Comparison of ENCODE assay signal across 27 cellular contexts in the genomic region with DNA sequence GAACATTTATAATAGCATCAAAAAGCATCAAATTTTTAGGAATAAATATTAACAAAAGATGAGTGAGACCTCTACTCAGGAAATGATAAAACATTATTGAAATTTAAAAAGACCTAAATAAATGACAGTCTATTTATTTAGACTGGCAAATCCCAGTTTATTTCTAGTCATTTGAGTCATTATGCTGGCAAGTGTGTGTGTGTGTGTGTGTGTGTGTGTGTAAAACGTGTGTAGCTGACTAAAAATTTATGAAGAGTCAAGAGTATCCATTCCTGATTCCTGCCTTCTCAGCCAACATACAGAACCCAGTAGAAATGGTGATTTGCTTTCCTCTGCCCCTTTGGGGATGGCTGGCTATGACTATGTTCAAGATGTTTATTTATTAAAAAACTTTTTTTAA. TPM values are rescaled to one million over a fixed set of nuclear protein-coding genes. Genes with fewer than 3 reads are reported as not detected.
DNase-seq lines count a peak whose midpoint lies in the region; ATAC-seq and TF ChIP-seq lines count a peak whose summit lies in the region.
"Had no signal": no experiment of that assay in that cellular context is flagged by ENCODE, and none has a peak within 500 bp of the region (broad histone marks: within the 10 kb centered on the region; RNA-seq: fewer than 3 reads in every experiment).

No MANE protein-coding gene starts in this region.

- no peak overlapping the region for H3K56ac ChIP-seq in IMR-90 (ENCODE audit: extremely low read depth, insufficient read depth, low read length)

- H3K18ac ChIP-seq in IMR-90 (ENCODE audit: low read depth, low read length): no peak overlapping the region

- no peak overlapping the region for H4K8ac ChIP-seq in IMR-90 (ENCODE audit: low read depth in 2 of 2, low read length in 2 of 2)

- H3K79me1 ChIP-seq in IMR-90 (ENCODE audit: low read depth in 1 of 2, low read length in 2 of 2): peaks cover 24 to 51% of the 10 kb centered on the region in 2 experiments

- H3K36me3 ChIP-seq in IMR-90 (ENCODE audit: control insufficient read depth, insufficient read depth, low read length) (no peaks in the 10 kb centered on the region), ascending aorta (no peaks in the 10 kb centered on the region), neutrophil (no peaks in the 10 kb centered on the region), tibial artery (no peaks in the 10 kb centered on the region)
- H3K36me3 ChIP-seq: HAP-1, SJSA1 had no signal

- H3K27ac ChIP-seq in IMR-90 (ENCODE audit: insufficient read depth, low read length) (no peak overlapping the region), ascending aorta (peak overlapping the region; percentile 80 to 83), neutrophil (peak overlapping the region; percentile 81), tibial artery (peak overlapping the region; percentile 56 to 76)
- H3K27ac ChIP-seq: C4-2B, SJSA1 had no signal

- peaks cover 8% of the 10 kb centered on the region for H3K36me3 Mint-ChIP-seq in endothelial cell (ENCODE audit: low read depth, unreplicated experiment)

- peaks cover 20% of the 10 kb centered on the region for H3K4me1 Mint-ChIP-seq in endothelial cell (ENCODE audit: unreplicated experiment)

- H2AK5ac ChIP-seq in IMR-90 (ENCODE audit: low read depth, low read length): no peak overlapping the region

- H3K4me1 ChIP-seq in IMR-90 (ENCODE audit: control insufficient read depth, insufficient read depth, low read length) (peaks cover 11% of the 10 kb centered on the region; the same call in 1 of the 2 replicates), ascending aorta (peaks cover 4 to 63% of the 10 kb centered on the region in 2 donors), neutrophil (ENCODE audit: control insufficient read depth in 1 of 2, insufficient read depth in 1 of 2, low read depth in 1 of 2, low read length in 1 of 2) (peaks cover 33 to 42% of the 10 kb centered on the region in 2 experiments), tibial artery (peaks cover 0 to 100% (median 56%) of the 10 kb centered on the region in 4 donors)

- H4K5ac ChIP-seq in IMR-90 (ENCODE audit: low read depth, low read length): no peak overlapping the region

- no peak overlapping the region for H2AK9ac ChIP-seq in IMR-90 (replicated peaks; ENCODE audit: low read depth, low read length, poor library complexity)

- H3K4me3 Mint-ChIP-seq in endothelial cell (ENCODE audit: unreplicated experiment): no peak overlapping the region
- H3K4me3 Mint-ChIP-seq: B cell; CD8-positive, alpha-beta T cell had no signal

- H2BK120ac ChIP-seq in IMR-90 (ENCODE audit: low read depth, low read length): peak overlapping the region; percentile 26; the same call in 1 of the 2 replicates

- H3K9ac ChIP-seq in IMR-90 (ENCODE audit: low read depth, low read length): no peak overlapping the region

- CTCF ChIA-PET in IMR-90 (lab: Yijun Ruan, JAX): no interaction called here

- no peaks in the 10 kb centered on the region for H3K27me3 ChIP-seq in IMR-90 (ENCODE audit: control insufficient read depth, insufficient read depth, low read length)
- no peaks in the 10 kb centered on the region for H3K27me3 ChIP-seq in ascending aorta
- H3K27me3 ChIP-seq in neutrophil: no peaks in the 10 kb centered on the region
- H3K27me3 ChIP-seq in tibial artery: no peaks in the 10 kb centered on the region
- H3K27me3 ChIP-seq: SJSA1 had no signal

- TF ChIP-seq RAD21 in IMR-90 (IDR thresholded peaks at IDR 0.05; ENCODE audit: low read length): no peak

- peaks cover 15% of the 10 kb centered on the region for H3K9me1 ChIP-seq in IMR-90 (ENCODE audit: insufficient read depth, low read length)

- intact Hi-C loops in IMR-90 (cut with micrococcal nuclease): no loop called here
- intact Hi-C loops in ascending aorta (cut with DNase I): no loop called here
- intact Hi-C loops in tibial artery (cut with DNase I; ENCODE audit: low total_unique reads): no loop called here

- peak overlapping the region; percentile 51 for H2BK5ac ChIP-seq in IMR-90 (ENCODE audit: low read depth, low read length, poor library complexity, severe bottlenecking)

- TF ChIP-seq POLR2A in IMR-90 (IDR thresholded peaks at IDR 0.05; ENCODE audit: low read depth, low read length): no peak

- TF ChIP-seq CTCF in IMR-90 (conservative IDR thresholded peaks at IDR 0.05; ENCODE audit: low read depth, low read length): no peak
- no peak for TF ChIP-seq CTCF in ascending aorta (IDR thresholded peaks at IDR 0.05)
- no peak for TF ChIP-seq CTCF in neutrophil (IDR thresholded peaks at IDR 0.05)
- no peak for TF ChIP-seq CTCF in tibial artery (IDR thresholded peaks at IDR 0.05)
- no peak for TF ChIP-seq CTCF in endothelial cell (IDR thresholded peaks at IDR 0.05; ENCODE audit: unreplicated experiment)

- no peak overlapping the region for H3K4me3 ChIP-seq in IMR-90 (ENCODE audit: insufficient read depth, low read depth, low read length)
- H3K4me3 ChIP-seq in ascending aorta: no peak overlapping the region
- H3K4me3 ChIP-seq in neutrophil (ENCODE audit: low read depth in 1 of 2, low read length in 1 of 2): no peak overlapping the region
- H3K4me3 ChIP-seq in tibial artery: no peak overlapping the region
- H3K4me3 ChIP-seq: GM12878, HAP-1, SJSA1 had no signal

- in situ Hi-C loops in IMR-90 (cut with MboI; ENCODE audit: low sequenced_read_pairs) (no loop called here), KBM-7 (cut with MboI; ENCODE audit: low pct_unique_long_range_greater_than_20kb, low sequenced_read_pairs) (no loop called here)

- POLR2A ChIA-PET in IMR-90 (lab: Charles Lee; ENCODE audit: unreplicated experiment): no interaction called here

- DNase-seq in IMR-90: peak; percentile 50
- no peak for DNase-seq in ascending aorta (ENCODE audit: low spot score in 2 of 2)
- DNase-seq in tibial artery: no peak
- DNase-seq in KBM-7: no peak
- no peak for DNase-seq in mucosa of gallbladder (ENCODE audit: low spot score)
- DNase-seq in endothelial cell (ENCODE audit: low spot score): no peak
- DNase-seq: Caco-2; CD8-positive, alpha-beta T cell; EL; GDM1; GOT3; Kasumi-1; NCI-H1105 treated with DMSO at 0.1 percent for 48 hours; NCI-H146; NCI-H1930; NCI-H2107; NCI-H524; NCI-H774; NK-92 treated with Interleukin-12 subunit alpha and Interleukin-12 subunit beta, amount 100 ng/mL, for 24 hours; PC-3; Right ventricle myocardium superior had no signal

- ATAC-seq in IMR-90 (ENCODE audit: low read depth): no peak
- ATAC-seq: CD8-positive, alpha-beta T cell; GM12878; PC-3 had no signal

- 0 out of 2 replicates have a peak overlapping the region, but pooled peaks have one; percentile 35 for H3K14ac ChIP-seq in IMR-90 (replicated peaks; ENCODE audit: low read depth, low read length)

- no peak overlapping the region for H3K27ac Mint-ChIP-seq in endothelial cell (ENCODE audit: unreplicated experiment)
- H3K27ac Mint-ChIP-seq: B cell; CD8-positive, alpha-beta T cell had no signal

- no peak overlapping the region for H3K4me2 ChIP-seq in IMR-90 (ENCODE audit: low read depth, low read length)

- no TSS peak for BruUV-seq in IMR-90 (replicated peaks; lab: Mats Ljungman, UMichigan)

- H3K27me3 Mint-ChIP-seq in endothelial cell (ENCODE audit: unreplicated experiment): peaks cover 1% of the 10 kb centered on the region
- H3K27me3 Mint-ChIP-seq: B cell had no signal

- WGBS in IMR-90 (ENCODE audit: extremely low coverage in 2 of 2, insufficient read length in 1 of 2), 2 experiments: no CpG with 5 or more reads among the region's 1 CpG

- no peaks in the 10 kb centered on the region; the same call in 1 of the 2 replicates for H4K20me1 ChIP-seq in IMR-90 (ENCODE audit: insufficient read depth, low read length)

- no peak overlapping the region; the same call in 1 of the 2 replicates for H3K4ac ChIP-seq in IMR-90 (ENCODE audit: low read depth, low read length)

- no peak overlapping the region for H2AFZ ChIP-seq in IMR-90 (replicated peaks; ENCODE audit: low read length, poor library complexity)

- no peak overlapping the region for H2BK15ac ChIP-seq in IMR-90 (ENCODE audit: low read depth, low read length)

- H3K9me3 ChIP-seq in IMR-90 (ENCODE audit: control insufficient read depth, insufficient read depth, low read length) (no peaks in the 10 kb centered on the region), ascending aorta (no peaks in the 10 kb centered on the region), neutrophil (no peaks in the 10 kb centered on the region), tibial artery (no peaks in the 10 kb centered on the region)
- H3K9me3 ChIP-seq: Caco-2, HAP-1, SJSA1 had no signal

- no peak overlapping the region for H4K91ac ChIP-seq in IMR-90 (ENCODE audit: insufficient read depth, low read depth, low read length)

- H2BK20ac ChIP-seq in IMR-90 (ENCODE audit: low read depth, low read length): no peak overlapping the region

- no peaks in the 10 kb centered on the region for H3K9me3 Mint-ChIP-seq in endothelial cell (ENCODE audit: unreplicated experiment)
- H3K9me3 Mint-ChIP-seq: CD8-positive, alpha-beta T cell had no signal

- dilution Hi-C loops in IMR-90 (cut with HindIII; ENCODE audit: low sequenced_read_pairs, unreplicated experiment): no loop called here

- no peak overlapping the region; the same call in 1 of the 2 replicates for H3K23ac ChIP-seq in IMR-90 (ENCODE audit: low read depth, low read length)

TF ChIP-seq in IMR-90, 13 proteins besides CTCF, POLR2A, EP300 and RAD21 (continues in another document):
- TF ChIP-seq CEBPB (IDR thresholded peaks at IDR 0.05; ENCODE audit: low read depth, low read length): no peak
- TF ChIP-seq MAZ (IDR thresholded peaks at IDR 0.05; ENCODE audit: borderline replicate concordance, low read depth, low read length): no peak
- TF ChIP-seq SMC3 (IDR thresholded peaks at IDR 0.05; ENCODE audit: low read depth, low read length): no peak
- no peak for TF ChIP-seq MAFK (IDR thresholded peaks at IDR 0.05; ENCODE audit: low read depth, low read length)
- peak; percentile 56; the same call in 1 of the 2 replicates for TF ChIP-seq BHLHE40 (IDR thresholded peaks at IDR 0.05; ENCODE audit: low read depth, low read length)
- TF ChIP-seq CHD1 (IDR thresholded peaks at IDR 0.05; ENCODE audit: low read depth, low read length): no peak
- no peak for TF ChIP-seq MXI1 (IDR thresholded peaks at IDR 0.05; ENCODE audit: borderline replicate concordance, low read depth, low read length)

RNA-seq across cellular contexts. Expression of a gene that starts 46.2 kb away (rescaled TPM):
- total RNA-seq in IMR-90 (2012; rRNA removed) (98.9 and 127 TPM in 2 replicates), ascending aorta (101 TPM), mucosa of gallbladder (47.3 TPM), endothelial cell (ENCODE audit: unreplicated experiment) (91.2 TPM)
- 38.1 and 51.4 TPM in 2 replicates for polyA plus RNA-seq in IMR-90 (2012; rRNA removed)
- polyA plus RNA-seq in IMR-90 (2012; cell fraction: cytosol; rRNA removed): 11.8 and 14.9 TPM in 2 replicates
- polyA plus RNA-seq in IMR-90 (2012; cell fraction: nucleus; rRNA removed; ENCODE audit: low replicate concordance): 15.3 and 74.5 TPM in 2 replicates
